12 cellular contexts compared by ENCODE assay signal in genomic region chr6:32842021-32842650, GRCh38. TPM values are rescaled to one million over a fixed set of nuclear protein-coding genes. Genes with fewer than 3 reads are reported as not detected.
DNase-seq lines count a peak whose midpoint lies in the region; ATAC-seq, FAIRE-seq and TF ChIP-seq lines count a peak whose summit lies in the region.
"Had no signal": no experiment of that assay in that cellular context is flagged by ENCODE, and none has a peak within 500 bp of the region (broad histone marks: within the 10 kb centered on the region; RNA-seq: fewer than 3 reads in every experiment).

No MANE protein-coding gene starts in this region.

- H3K4me3 ChIP-seq in BLaER1 treated with 17β-estradiol and CSF1 and Interleukin-3, amounts not matched to agents 10 nM and 100 nM: peak overlapping the region in 7 of 10 experiments; percentile 71 to 90 (median 84); a peak in 11 of 20 replicates
- no peak overlapping the region for H3K4me3 ChIP-seq in MM.1S (ENCODE audit: low read length)
- H3K4me3 ChIP-seq: hepatocyte had no signal

- H3K4me3 Mint-ChIP-seq in activated naive CD8-positive, alpha-beta T cell treated with anti-CD3 and anti-CD28 coated beads, Interleukin-2, amount 50 U/mL, for 24 hours: peak overlapping the region; percentile 97
- H3K4me3 Mint-ChIP-seq in natural killer cell treated with Interleukin-12 subunit alpha and Interleukin-12 subunit beta and Interleukin-15 and Interleukin-18, amount 100 ng/mL, for 72 hours: peak overlapping the region; percentile 95

- peaks cover 64 to 83% (median 76%) of the 10 kb centered on the region in 10 experiments for H3K4me1 ChIP-seq in BLaER1 treated with 17β-estradiol and CSF1 and Interleukin-3, amounts not matched to agents 10 nM and 100 nM
- H3K4me1 ChIP-seq in MM.1S (ENCODE audit: low read length): peaks cover 24% of the 10 kb centered on the region

- peaks cover 63% of the 10 kb centered on the region for H3K4me1 Mint-ChIP-seq in activated naive CD8-positive, alpha-beta T cell treated with anti-CD3 and anti-CD28 coated beads, Interleukin-2, amount 50 U/mL, for 24 hours
- peaks cover 66 to 68% of the 10 kb centered on the region in 2 donors for H3K4me1 Mint-ChIP-seq in natural killer cell treated with Interleukin-12 subunit alpha and Interleukin-12 subunit beta and Interleukin-15 and Interleukin-18, amount 100 ng/mL, for 72 hours (ENCODE audit: low read depth in 2 of 2)

- peaks cover 0 to 18% (median 14%) of the 10 kb centered on the region in 11 experiments; a peak in 11 of 22 replicates for H4K20me1 ChIP-seq in BLaER1 treated with 17β-estradiol and CSF1 and Interleukin-3, amounts not matched to agents 10 nM and 100 nM
- no peaks in the 10 kb centered on the region for H4K20me1 ChIP-seq in MM.1S (ENCODE audit: insufficient read depth, low read length)

- peaks cover 47% of the 10 kb centered on the region for H3K79me2 ChIP-seq in MM.1S (ENCODE audit: low read length)
- H3K79me2 ChIP-seq: hepatocyte had no signal

- H3K9me2 ChIP-seq in MM.1S (replicated peaks; ENCODE audit: insufficient read depth, low read length): no peaks in the 10 kb centered on the region

- no peaks in the 10 kb centered on the region for H3K9me3 ChIP-seq in BLaER1 treated with 17β-estradiol and CSF1 and Interleukin-3, amounts not matched to agents 10 nM and 100 nM (replicated peaks in 1 of 11)
- no peaks in the 10 kb centered on the region for H3K9me3 ChIP-seq in MM.1S (replicated peaks; ENCODE audit: insufficient read depth, low read length)

- H3K9ac ChIP-seq in BLaER1 treated with 17β-estradiol and CSF1 and Interleukin-3, amounts not matched to agents 10 nM and 100 nM: peak overlapping the region in 4 of 11 experiments; percentile 89 to 97 (median 94); a peak in 7 of 22 replicates
- no peak overlapping the region for H3K9ac ChIP-seq in MM.1S (ENCODE audit: low read length)

- H3K36me3 Mint-ChIP-seq in activated naive CD8-positive, alpha-beta T cell treated with anti-CD3 and anti-CD28 coated beads, Interleukin-2, amount 50 U/mL, for 24 hours (ENCODE audit: low read depth): peaks cover 68% of the 10 kb centered on the region
- peaks cover 57% of the 10 kb centered on the region for H3K36me3 Mint-ChIP-seq in natural killer cell treated with Interleukin-12 subunit alpha and Interleukin-12 subunit beta and Interleukin-15 and Interleukin-18, amount 100 ng/mL, for 72 hours

- H3F3A ChIP-seq in MM.1S (ENCODE audit: insufficient read depth, low read length): peaks cover 27% of the 10 kb centered on the region

- peak overlapping the region in 2 of 11 experiments; percentile 94 to 96; a peak in 4 of 22 replicates for H3K27ac ChIP-seq in BLaER1 treated with 17β-estradiol and CSF1 and Interleukin-3, amounts not matched to agents 10 nM and 100 nM
- no peak overlapping the region for H3K27ac ChIP-seq in MM.1S (ENCODE audit: low read length)
- H3K27ac ChIP-seq: hepatocyte had no signal

- H3K27me3 Mint-ChIP-seq in activated naive CD8-positive, alpha-beta T cell treated with anti-CD3 and anti-CD28 coated beads, Interleukin-2, amount 50 U/mL, for 24 hours: no peaks in the 10 kb centered on the region
- H3K27me3 Mint-ChIP-seq in natural killer cell treated with Interleukin-12 subunit alpha and Interleukin-12 subunit beta and Interleukin-15 and Interleukin-18, amount 100 ng/mL, for 72 hours: no peaks in the 10 kb centered on the region

- TF ChIP-seq CTCF in MM.1S (IDR thresholded peaks at IDR 0.05; ENCODE audit: low read length): no peak

- DNase-seq in GM12891 (ENCODE audit: insufficient read length, low spot score) (no peak), amniotic stem cell (lab: John Stamatoyannopoulos, UW) (no peak), NCI-H2107 (lab: John Stamatoyannopoulos, UW) (no peak), MM.1S (no peak)
- no peak for DNase-seq in activated naive CD8-positive, alpha-beta T cell treated with anti-CD3 and anti-CD28 coated beads, Interleukin-2, amount 50 U/mL, for 24 hours
- no peak for DNase-seq in natural killer cell treated with Interleukin-12 subunit alpha and Interleukin-12 subunit beta and Interleukin-15 and Interleukin-18, amount 100 ng/mL, for 72 hours (ENCODE audit: low spot score)
- DNase-seq: right cardiac atrium had no signal

- H2AFZ ChIP-seq in MM.1S (ENCODE audit: low read length): no peak overlapping the region
- H2AFZ ChIP-seq: hepatocyte had no signal

- H3K9me3 Mint-ChIP-seq in activated naive CD8-positive, alpha-beta T cell treated with anti-CD3 and anti-CD28 coated beads, Interleukin-2, amount 50 U/mL, for 24 hours: no peaks in the 10 kb centered on the region
- no peaks in the 10 kb centered on the region for H3K9me3 Mint-ChIP-seq in natural killer cell treated with Interleukin-12 subunit alpha and Interleukin-12 subunit beta and Interleukin-15 and Interleukin-18, amount 100 ng/mL, for 72 hours

- peak overlapping the region; percentile 81 to 97 (median 92) for H3K4me2 ChIP-seq in BLaER1 treated with 17β-estradiol and CSF1 and Interleukin-3, amounts not matched to agents 10 nM and 100 nM
- H3K4me2 ChIP-seq in MM.1S (ENCODE audit: low read depth, low read length): no peak overlapping the region

- TF ChIP-seq POLR2A in GM12891 (IDR thresholded peaks at IDR 0.05; ENCODE audit: low read depth, low read length): no peak

- no peak for ATAC-seq in activated naive CD8-positive, alpha-beta T cell treated with anti-CD3 and anti-CD28 coated beads, Interleukin-2, amount 50 U/mL, for 24 hours
- ATAC-seq in natural killer cell treated with Interleukin-12 subunit alpha and Interleukin-12 subunit beta and Interleukin-15 and Interleukin-18, amount 100 ng/mL, for 72 hours: no peak
- ATAC-seq in GM21515 (IDR thresholded peaks at IDR 0.05; ENCODE audit: unreplicated experiment): no peak
- ATAC-seq: right cardiac atrium had no signal

- peak overlapping the region; percentile 98 for H3K27ac Mint-ChIP-seq in activated naive CD8-positive, alpha-beta T cell treated with anti-CD3 and anti-CD28 coated beads, Interleukin-2, amount 50 U/mL, for 24 hours
- H3K27ac Mint-ChIP-seq in natural killer cell treated with Interleukin-12 subunit alpha and Interleukin-12 subunit beta and Interleukin-15 and Interleukin-18, amount 100 ng/mL, for 72 hours: peak overlapping the region; percentile 98 to 100

- no peaks in the 10 kb centered on the region for H3K27me3 ChIP-seq in BLaER1 treated with 17β-estradiol and CSF1 and Interleukin-3, amounts not matched to agents 10 nM and 100 nM
- H3K27me3 ChIP-seq in MM.1S (replicated peaks; ENCODE audit: insufficient read depth, low read length): no peaks in the 10 kb centered on the region
- H3K27me3 ChIP-seq: hepatocyte had no signal

- peak; percentile 63 for FAIRE-seq in GM12891 (lab: Jason Lieb, UNC)
- FAIRE-seq: endometrium had no signal

- peaks cover 27 to 43% (median 31%) of the 10 kb centered on the region in 11 experiments for H3K36me3 ChIP-seq in BLaER1 treated with 17β-estradiol and CSF1 and Interleukin-3, amounts not matched to agents 10 nM and 100 nM
- H3K36me3 ChIP-seq in MM.1S (replicated peaks; ENCODE audit: insufficient read depth, low read length): no peaks in the 10 kb centered on the region

TF ChIP-seq in GM12891, 5 proteins besides CTCF, POLR2A, EP300 and RAD21:
- no peak for TF ChIP-seq PAX5 (IDR thresholded peaks at IDR 0.05; ENCODE audit: insufficient read depth, low read length, severe bottlenecking)

RNA-seq across cellular contexts. Expression of gene PSMB8, which starts 1.7 kb away (rescaled TPM):
- 241 TPM for polyA plus RNA-seq in GM12891 (2012; ENCODE audit: low read depth, missing spikeins)
- total RNA-seq in natural killer cell treated with Interleukin-12 subunit alpha and Interleukin-12 subunit beta and Interleukin-15 and Interleukin-18, amount 100 ng/mL, for 72 hours: 100 to 1,000 TPM; 259 to 356 TPM

RNA-seq across cellular contexts. Expression of gene TAP2, which starts 3.6 kb away (rescaled TPM):
- 43.1 TPM for polyA plus RNA-seq in GM12891 (2012; ENCODE audit: low read depth, missing spikeins)
- 100 to 1,000 TPM; 220 to 252 TPM for total RNA-seq in natural killer cell treated with Interleukin-12 subunit alpha and Interleukin-12 subunit beta and Interleukin-15 and Interleukin-18, amount 100 ng/mL, for 72 hours

RNA-seq across cellular contexts. Expression of gene TAP1, which starts 11.4 kb away (rescaled TPM):
- 128 TPM for polyA plus RNA-seq in GM12891 (2012; ENCODE audit: low read depth, missing spikeins)
- total RNA-seq in natural killer cell treated with Interleukin-12 subunit alpha and Interleukin-12 subunit beta and Interleukin-15 and Interleukin-18, amount 100 ng/mL, for 72 hours: 100 to 1,000 TPM; 512 to 588 TPM

RNA-seq across cellular contexts. Expression of gene PSMB9, which starts 11.9 kb away (rescaled TPM):
- polyA plus RNA-seq in GM12891 (2012; ENCODE audit: low read depth, missing spikeins): 292 TPM
- 100 to 1,000 TPM; 212 to 401 TPM for total RNA-seq in natural killer cell treated with Interleukin-12 subunit alpha and Interleukin-12 subunit beta and Interleukin-15 and Interleukin-18, amount 100 ng/mL, for 72 hours
- total RNA-seq: hepatocyte had no signal

RNA-seq across cellular contexts. Expression of gene HLA-DOB, which starts 25.3 kb away (rescaled TPM):
- 74.3 TPM for polyA plus RNA-seq in GM12891 (2012; ENCODE audit: low read depth, missing spikeins)
- total RNA-seq in natural killer cell treated with Interleukin-12 subunit alpha and Interleukin-12 subunit beta and Interleukin-15 and Interleukin-18, amount 100 ng/mL, for 72 hours: 10 to 100 TPM in 1 of 2 donors, 1 to 10 TPM in 1; 3.3 to 13.9 TPM
- total RNA-seq: hepatocyte, mesenteric fat pad had no signal
